1 cellular context compared by ENCODE assay signal in genomic region chr9:70411930-70412677, GRCh38.
TF ChIP-seq lines count a peak whose summit lies in the region.

No MANE protein-coding gene starts in this region.

TF ChIP-seq in K562, 482 proteins besides CTCF, POLR2A, EP300 and RAD21 (continued from another document and continues in another):
- TF ChIP-seq MLLT1 (IDR thresholded peaks at IDR 0.05) (no peak), SLC30A9 (CRISPR knock-in tag; IDR thresholded peaks at IDR 0.05) (no peak), ELF4 (CRISPR knock-in tag; IDR thresholded peaks at IDR 0.05) (no peak), POLR2H (tag; IDR thresholded peaks at IDR 0.05; ENCODE audit: low read depth) (peak; percentile 49; the same call in 1 of the 2 replicates), CLOCK (CRISPR knock-in tag; IDR thresholded peaks at IDR 0.05; ENCODE audit: borderline replicate concordance) (no peak), MBD1 (CRISPR knock-in tag; IDR thresholded peaks at IDR 0.05) (no peak), E2F6 (IDR thresholded peaks at IDR 0.05; ENCODE audit: borderline replicate concordance in 1 of 2, extremely low read depth in 1 of 2, insufficient read depth in 1 of 2, insufficient read length in 1 of 2, low read depth in 1 of 2, low read length in 1 of 2, poor library complexity in 1 of 2, severe bottlenecking in 1 of 2) (peak in 1 of 2 experiments; percentile 32), NR2F6 (CRISPR knock-in tag; IDR thresholded peaks at IDR 0.05) (no peak), SRSF1 (IDR thresholded peaks at IDR 0.05; ENCODE audit: low read depth, low read length) (no peak), SIX5 (IDR thresholded peaks at IDR 0.05; ENCODE audit: borderline replicate concordance in 1 of 2, insufficient read depth in 1 of 2, low read depth in 1 of 2, low read length in 2 of 2) (no peak), KLF13 (tag; IDR thresholded peaks at IDR 0.05; ENCODE audit: borderline replicate concordance, low read depth) (0 out of 2 replicates have a peak, but pooled peaks have one; percentile 17), MTA1 (IDR thresholded peaks at IDR 0.05; ENCODE audit: borderline replicate concordance) (no peak), KAT8 (IDR thresholded peaks at IDR 0.05; ENCODE audit: low read depth) (no peak), NBN (IDR thresholded peaks at IDR 0.05; ENCODE audit: low read depth) (no peak), CAMTA2 (CRISPR knock-in tag; conservative IDR thresholded peaks at IDR 0.05) (no peak), ETV1 (tag; conservative IDR thresholded peaks at IDR 0.05; ENCODE audit: low read depth) (no peak), SETDB1 (IDR thresholded peaks at IDR 0.05; ENCODE audit: low read length) (no peak), ZNF3 (CRISPR knock-in tag; IDR thresholded peaks at IDR 0.05) (no peak), RBM17 (IDR thresholded peaks at IDR 0.05; ENCODE audit: borderline replicate concordance, low read depth, low read length) (no peak), USF2 (CRISPR knock-in tag; IDR thresholded peaks at IDR 0.05) (peak; percentile 56), XRCC3 (IDR thresholded peaks at IDR 0.05) (no peak), TCF7L2 (IDR thresholded peaks at IDR 0.05; ENCODE audit: low read depth, low read length) (no peak), HDAC1 (IDR thresholded peaks at IDR 0.05) (peak in 1 of 2 experiments; percentile 52; a peak in 1 of 4 replicates), PML (IDR thresholded peaks at IDR 0.05; ENCODE audit: low read length) (no peak), HNRNPL (IDR thresholded peaks at IDR 0.05; ENCODE audit: low read depth, low read length) (no peak), PPARD (CRISPR knock-in tag; IDR thresholded peaks at IDR 0.05) (no peak), TAL1 (IDR thresholded peaks at IDR 0.05) (no peak), HSF4 (CRISPR knock-in tag; IDR thresholded peaks at IDR 0.05; ENCODE audit: borderline replicate concordance) (no peak), JUND (IDR thresholded peaks at IDR 0.05; ENCODE audit: borderline replicate concordance, low read depth, low read length) (0 out of 2 replicates have a peak, but pooled peaks have one; percentile 2), JUND (tag; IDR thresholded peaks at IDR 0.05; ENCODE audit: borderline replicate concordance, low read depth, low read length) (no peak), BCLAF1 (IDR thresholded peaks at IDR 0.05; ENCODE audit: borderline replicate concordance in 1 of 2, control insufficient read depth in 1 of 2, low read depth in 2 of 2, low read length in 1 of 2) (no peak), TEAD4 (IDR thresholded peaks at IDR 0.05; ENCODE audit: low read length) (no peak), TEAD4 (CRISPR knock-in tag; IDR thresholded peaks at IDR 0.05; ENCODE audit: borderline replicate concordance) (no peak), ZNF175 (CRISPR knock-in tag; IDR thresholded peaks at IDR 0.05; ENCODE audit: low read depth) (no peak), RHOXF2B (CRISPR knock-in tag; conservative IDR thresholded peaks at IDR 0.05) (no peak), POLR2G (IDR thresholded peaks at IDR 0.05; ENCODE audit: low read depth, low read length) (no peak), NRF1 (conservative IDR thresholded peaks at IDR 0.05 in 1 of 2, IDR thresholded peaks at IDR 0.05 in 1 of 2) (no peak), TAF1 (IDR thresholded peaks at IDR 0.05; ENCODE audit: control insufficient read depth, extremely low read depth, insufficient read depth, low read length, severe bottlenecking) (peak; percentile 48), BCL6 (CRISPR knock-in tag; IDR thresholded peaks at IDR 0.05) (no peak), HMBOX1 (IDR thresholded peaks at IDR 0.05) (0 out of 2 replicates have a peak, but pooled peaks have one; percentile 64), CBX1 (IDR thresholded peaks at IDR 0.05; ENCODE audit: low read depth) (no peak), VEZF1 (CRISPR knock-in tag; IDR thresholded peaks at IDR 0.05) (peak; percentile 64), FOXA3 (CRISPR knock-in tag; conservative IDR thresholded peaks at IDR 0.05 in 1 of 2, IDR thresholded peaks at IDR 0.05 in 1 of 2) (no peak), NR2C1 (IDR thresholded peaks at IDR 0.05) (no peak), NR2C1 (tag; IDR thresholded peaks at IDR 0.05) (no peak), NR1H2 (CRISPR knock-in tag; IDR thresholded peaks at IDR 0.05) (no peak), DNMT1 (IDR thresholded peaks at IDR 0.05) (no peak), CXXC5 (CRISPR knock-in tag; IDR thresholded peaks at IDR 0.05) (no peak; the same call in 1 of the 2 replicates), NONO (IDR thresholded peaks at IDR 0.05; ENCODE audit: low read depth in 2 of 2, low read length in 1 of 2) (no peak), PREB (CRISPR knock-in tag; IDR thresholded peaks at IDR 0.05) (no peak), ETV5 (CRISPR knock-in tag; IDR thresholded peaks at IDR 0.05; ENCODE audit: low read depth) (no peak), GMEB1 (CRISPR knock-in tag; IDR thresholded peaks at IDR 0.05) (no peak), RAD51 (IDR thresholded peaks at IDR 0.05; ENCODE audit: borderline replicate concordance, low read depth) (peak; percentile 55; the same call in 1 of the 2 replicates), ZNF707 (CRISPR knock-in tag; conservative IDR thresholded peaks at IDR 0.05) (no peak), HDAC3 (IDR thresholded peaks at IDR 0.05; ENCODE audit: borderline replicate concordance, partially characterized antibody) (no peak), ATF1 (CRISPR knock-in tag; IDR thresholded peaks at IDR 0.05) (no peak), ATF1 (tag; IDR thresholded peaks at IDR 0.05) (no peak), ZNF589 (CRISPR knock-in tag; IDR thresholded peaks at IDR 0.05; ENCODE audit: low read depth) (no peak; the same call in 1 of the 2 replicates), MCM2 (IDR thresholded peaks at IDR 0.05; ENCODE audit: low read depth) (no peak)
